1 cellular context compared by ENCODE assay signal in the genomic region with DNA sequence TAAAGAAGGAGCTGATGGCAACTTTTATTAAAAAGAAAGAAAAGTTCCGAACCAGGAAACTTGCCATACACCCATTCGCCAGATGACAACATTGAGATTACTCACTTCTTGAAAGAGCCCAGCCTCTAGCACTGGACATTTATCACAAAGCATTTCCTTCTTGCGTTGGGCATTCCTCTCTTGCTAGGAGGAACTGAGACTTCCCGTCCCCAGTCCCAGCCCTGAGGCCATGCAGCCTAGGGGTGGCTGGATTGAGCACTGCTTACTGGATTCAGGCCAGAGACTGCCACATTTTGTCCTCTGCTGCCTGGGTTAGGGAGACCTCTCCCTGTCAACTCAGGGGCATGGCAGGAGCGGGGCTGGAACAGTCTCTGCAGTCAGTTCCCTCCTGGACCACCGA.
TF ChIP-seq lines count a peak whose summit lies in the region.

No MANE protein-coding gene starts in this region.

TF ChIP-seq in HepG2, 621 proteins besides CTCF, POLR2A, EP300 and RAD21:
- TF ChIP-seq ZNF629 (CRISPR knock-in tag; conservative IDR thresholded peaks at IDR 0.05) (peak; percentile 54), KDM1A (CRISPR knock-in tag; IDR thresholded peaks at IDR 0.05) (no peak)
